35 cellular contexts compared by ENCODE assay signal in genomic region chr6:109356237-109356636, GRCh38.
"Had no signal": no experiment of that assay in that cellular context is flagged by ENCODE, and none has a peak within 500 bp of the region (broad histone marks: within the 10 kb centered on the region; RNA-seq: fewer than 3 reads in every experiment).

No MANE protein-coding gene starts in this region.

- DNase-seq: Karpas-422, Kasumi-1, MG63, MM.1S, MV-4-11, NCI-H1048, NCI-H1092, NCI-H1092 treated with DMSO at 0.1 percent for 48 hours, NCI-H1105, NCI-H1105 treated with DMSO at 0.1 percent for 48 hours, NCI-H1417, NCI-H1417 treated with DMSO at 0.1 percent for 48 hours, NCI-H1436, NCI-H1436 treated with DMSO at 0.1 percent for 48 hours, NCI-H146, NCI-H1694, NCI-H1694 treated with DMSO at 0.1 percent for 48 hours, NCI-H187, NCI-H187 treated with DMSO at 0.1 percent for 48 hours, NCI-H1930, NCI-H2029, NCI-H2029 treated with DMSO at 0.1 percent for 48 hours, NCI-H2081, NCI-H2081 treated with DMSO at 0.1 percent for 48 hours, NCI-H2107, NCI-H2171, NCI-H2171 treated with DMSO at 0.1 percent for 48 hours, NCI-H2227 treated with DMSO at 0.1 percent for 48 hours, NCI-H226, NCI-H345, NCI-H446, NCI-H446 treated with DMSO at 0.1 percent for 48 hours, NCI-H510A treated with DMSO at 0.1 percent for 48 hours, NCI-H524, NCI-H524 treated with DMSO at 0.1 percent for 48 hours had no signal

- H3K27me3 ChIP-seq: MG63 had no signal

- H3K4me3 ChIP-seq: MG63 had no signal
